ENCODE assay signal across 10 cellular contexts in the genomic region with DNA sequence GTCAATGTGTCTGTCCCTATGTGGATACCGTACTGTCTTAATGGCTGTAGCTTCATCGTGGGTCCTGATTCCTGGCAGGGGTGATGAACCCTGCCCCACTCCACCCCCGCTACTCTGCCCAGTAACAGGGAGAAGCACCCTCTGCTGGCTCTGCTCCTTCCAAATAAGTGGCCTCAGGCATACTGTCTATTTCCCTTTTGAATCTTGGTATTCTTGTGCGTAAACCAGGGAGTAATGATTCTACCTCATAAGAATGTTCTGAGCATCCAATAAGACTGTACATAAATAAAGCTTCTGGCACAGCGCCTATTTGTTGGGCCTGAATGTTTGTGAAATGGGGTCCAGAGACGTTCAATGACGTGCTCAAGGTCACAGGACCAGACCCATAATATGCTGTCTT. TPM values are rescaled to one million over a fixed set of nuclear protein-coding genes. Genes with fewer than 3 reads are reported as not detected.
DNase-seq lines count a peak whose midpoint lies in the region; ATAC-seq, FAIRE-seq and TF ChIP-seq lines count a peak whose summit lies in the region.
"Had no signal": no experiment of that assay in that cellular context is flagged by ENCODE, and none has a peak within 500 bp of the region (broad histone marks: within the 10 kb centered on the region; RNA-seq: fewer than 3 reads in every experiment).

No MANE protein-coding gene starts in this region.

- DNase-seq in PC-3, result peak; percentile 64
- no peak for DNase-seq in H1 (ENCODE audit: low read depth in 1 of 2, low spot score in 2 of 2)
- peak; percentile 63 for DNase-seq in HepG2 (ENCODE audit: low spot score)
- DNase-seq in tibial artery, result peak; percentile 51 to 73
- no peak for DNase-seq in Kasumi-1 (lab: John Stamatoyannopoulos, UW)
- DNase-seq in activated CD4-positive, alpha-beta memory T cell treated with anti-CD3 and anti-CD28 coated beads for 36 hours, result no peak
- DNase-seq: natural killer cell, NCI-H510A treated with DMSO at 0.1 percent for 48 hours had no signal

- BruUV-seq in PC-3 (replicated peaks; lab: Mats Ljungman, UMichigan) (no TSS peak), HepG2 (replicated peaks; lab: Mats Ljungman, UMichigan) (no TSS peak)

- CTCF ChIA-PET in PC-3 (lab: Charles Lee) (interaction anchor here (0.6 to 0.8 kb wide), 2 partner anchors 176 to 279 kb away, joined by 3 to 4 read pairs; a partner anchor contains a TSS), H1 (lab: Charles Lee; ENCODE audit: partially characterized antibody) (interaction anchor here (0.7 to 25.1 kb wide), 6 partner anchors 10 to 282 kb away, joined by 3 to 917 read pairs (median 22); a partner anchor contains a TSS), HepG2 (lab: Yijun Ruan, JAX; ENCODE audit: low intra/inter-chr PET ratio, low total read pairs) (no interaction called here)
- CTCF ChIA-PET in activated CD4-positive, alpha-beta memory T cell treated with anti-CD3 and anti-CD28 coated beads for 36 hours (lab: Charles Lee), result interaction anchor here (1.4 kb wide), 1 partner anchor 791 kb away, joined by 3 read pairs; no protein-coding TSS in a partner anchor

- H3K79me1 ChIP-seq in H1 (ENCODE audit: low read depth, low read length), result no peaks in the 10 kb centered on the region

- TF ChIP-seq RAD21 in H1 (IDR thresholded peaks at IDR 0.05 in 1 of 2, conservative IDR thresholded peaks at IDR 0.05 in 1 of 2; ENCODE audit: low read depth in 2 of 2, low read length in 2 of 2) (0 out of 4 replicates have a peak, but pooled peaks of 1 of the 2 experiments have one; percentile 8), HepG2 (CRISPR knock-in tag; IDR thresholded peaks at IDR 0.05) (no peak)

- peak; percentile 49 for ATAC-seq in PC-3
- peak; percentile 16; the same call in 2 of the 3 replicates for ATAC-seq in HepG2
- ATAC-seq in GM18867 (IDR thresholded peaks at IDR 0.05; ENCODE audit: unreplicated experiment), result no peak
- no peak for ATAC-seq in HG03342 (IDR thresholded peaks at IDR 0.05; ENCODE audit: unreplicated experiment)
- ATAC-seq: natural killer cell had no signal

- no peak overlapping the region for H2AK5ac ChIP-seq in H1 (ENCODE audit: low read depth, low read length)

- H3K9me3 ChIP-seq in PC-3 (ENCODE audit: low read length) (no peaks in the 10 kb centered on the region), H1 (ENCODE audit: insufficient read depth in 2 of 2, low read depth in 1 of 2, low read length in 1 of 2) (no peaks in the 10 kb centered on the region), HepG2 (ENCODE audit: low read length) (no peaks in the 10 kb centered on the region), tibial artery (no peaks in the 10 kb centered on the region)

- no peak overlapping the region for H3K27ac ChIP-seq in PC-3 (ENCODE audit: low read length)
- H3K27ac ChIP-seq in H1 (ENCODE audit: low read depth, low read length), result no peak overlapping the region
- H3K27ac ChIP-seq in HepG2 (ENCODE audit: extremely low read length, insufficient read depth, low read length), result peak overlapping the region; percentile 49
- peak overlapping the region; percentile 80 to 86 for H3K27ac ChIP-seq in tibial artery

- no peaks in the 10 kb centered on the region for H4K20me1 ChIP-seq in PC-3 (ENCODE audit: low read length)
- H4K20me1 ChIP-seq in H1 (replicated peaks in 1 of 2; ENCODE audit: control insufficient read depth in 1 of 2, insufficient read depth in 2 of 2, low read length in 2 of 2), result no peaks in the 10 kb centered on the region
- no peaks in the 10 kb centered on the region for H4K20me1 ChIP-seq in HepG2 (ENCODE audit: insufficient read depth, low read length)

- no peak for TF ChIP-seq POLR2A in H1 (IDR thresholded peaks at IDR 0.05; ENCODE audit: control extremely low read depth in 1 of 2, low read depth in 2 of 2, low read length in 2 of 2)
- no peak for TF ChIP-seq POLR2A in HepG2 (IDR thresholded peaks at IDR 0.05; ENCODE audit: insufficient read depth in 1 of 2, low read depth in 2 of 2, low read length in 2 of 2)

- no peaks in the 10 kb centered on the region for H3K23me2 ChIP-seq in H1 (ENCODE audit: low read depth, low read length)

- H3K9ac ChIP-seq in PC-3 (ENCODE audit: low read length) (no peak overlapping the region), H1 (replicated peaks in 1 of 4; ENCODE audit: extremely low read depth in 1 of 4, low read depth in 3 of 4, low read length in 3 of 4) (no peak overlapping the region), HepG2 (ENCODE audit: insufficient read depth, low read depth, low read length) (no peak overlapping the region)

- no peak overlapping the region for H2BK20ac ChIP-seq in H1 (ENCODE audit: low read length)

- H3K36me3 Mint-ChIP-seq in activated CD4-positive, alpha-beta memory T cell treated with anti-CD3 and anti-CD28 coated beads for 36 hours, result no peaks in the 10 kb centered on the region
- H3K36me3 Mint-ChIP-seq: natural killer cell had no signal

- TF ChIP-seq CTCF in PC-3 (conservative IDR thresholded peaks at IDR 0.05; ENCODE audit: low read depth, low read length), result peak; percentile 41
- no peak for TF ChIP-seq CTCF in H1 (IDR thresholded peaks at IDR 0.05; ENCODE audit: control extremely low read depth in 1 of 3, insufficient read depth in 1 of 3, low read depth in 1 of 3, low read length in 3 of 3)
- peak; percentile 59 for TF ChIP-seq CTCF in HepG2 (CRISPR knock-in tag; IDR thresholded peaks at IDR 0.05)
- no peak for TF ChIP-seq CTCF in tibial artery (IDR thresholded peaks at IDR 0.05)

- H2AFZ ChIP-seq in PC-3 (ENCODE audit: low read length) (peak overlapping the region; percentile 7; the same call in 1 of the 2 replicates), H1 (ENCODE audit: low read length) (no peak overlapping the region), HepG2 (ENCODE audit: low read length) (no peak overlapping the region)

- peak overlapping the region; percentile 35; the same call in 1 of the 2 replicates for H3K4me2 ChIP-seq in PC-3 (ENCODE audit: low read length)
- H3K4me2 ChIP-seq in H1 (ENCODE audit: insufficient read depth in 1 of 2, low read depth in 2 of 2, low read length in 2 of 2), result no peak overlapping the region
- H3K4me2 ChIP-seq in HepG2 (ENCODE audit: low read depth, low read length), result peak overlapping the region; percentile 64

- H3K4me3 ChIP-seq in PC-3 (ENCODE audit: low read length) (no peak overlapping the region), H1 (ENCODE audit: extremely low read depth in 1 of 4, insufficient read depth in 2 of 4, low read depth in 3 of 4, low read length in 4 of 4) (no peak overlapping the region), HepG2 (replicated peaks in 1 of 3; ENCODE audit: insufficient read depth in 1 of 3, low read depth in 2 of 3, low read length in 3 of 3) (peak overlapping the region in 1 of 3 experiments; percentile 41; a peak in 2 of 6 replicates), tibial artery (peak overlapping the region in 1 of 2 donors; percentile 36)

- FAIRE-seq in H1 (lab: Jason Lieb, UNC) (no peak), HepG2 (lab: Jason Lieb, UNC) (peak; percentile 53)

- peaks cover 6% of the 10 kb centered on the region for H3K4me1 Mint-ChIP-seq in activated CD4-positive, alpha-beta memory T cell treated with anti-CD3 and anti-CD28 coated beads for 36 hours (ENCODE audit: low read depth)

- H3K27me3 ChIP-seq in PC-3 (ENCODE audit: low read length), result no peaks in the 10 kb centered on the region
- no peaks in the 10 kb centered on the region for H3K27me3 ChIP-seq in H1 (replicated peaks in 1 of 4; ENCODE audit: control insufficient read depth in 3 of 4, extremely low read depth in 1 of 4, insufficient read depth in 3 of 4, low read length in 3 of 4)
- H3K27me3 ChIP-seq in HepG2 (ENCODE audit: control insufficient read depth in 1 of 2, insufficient read depth in 2 of 2, low read length in 2 of 2), result no peaks in the 10 kb centered on the region
- H3K27me3 ChIP-seq in tibial artery, result no peaks in the 10 kb centered on the region

- no peak overlapping the region for H4K8ac ChIP-seq in H1 (ENCODE audit: extremely low read depth, insufficient read depth, low read length)

- TF ChIP-seq EP300 in H1 (IDR thresholded peaks at IDR 0.05; ENCODE audit: borderline replicate concordance in 1 of 2, low read depth in 2 of 2, low read length in 2 of 2) (no peak), HepG2 (IDR thresholded peaks at IDR 0.05; ENCODE audit: low read depth in 2 of 2, low read length in 2 of 2) (no peak), HepG2 (CRISPR knock-in tag; IDR thresholded peaks at IDR 0.05; ENCODE audit: borderline replicate concordance) (no peak)

- H4K5ac ChIP-seq in H1 (ENCODE audit: insufficient read length, low read depth, low read length), result no peak overlapping the region

- H3K56ac ChIP-seq in H1 (replicated peaks; ENCODE audit: insufficient read length, low read depth, low read length), result no peak overlapping the region

- H3K27me3 Mint-ChIP-seq in activated CD4-positive, alpha-beta memory T cell treated with anti-CD3 and anti-CD28 coated beads for 36 hours, result peaks cover 7% of the 10 kb centered on the region

- no peak overlapping the region for H3K4ac ChIP-seq in H1 (replicated peaks; ENCODE audit: insufficient read length, low read depth, low read length)

- 88% methylated on average over 7 of the region's 7 CpGs; no CpG with 5 or more reads in 1 of the 2 experiments for WGBS in H1 (ENCODE audit: extremely low coverage in 1 of 2, insufficient coverage in 1 of 2, insufficient read length in 1 of 2, insufficient replicate concordance in 2 of 2, low coverage in 1 of 2, low lambda C conversion rate in 2 of 2, missing lambda C conversion rate in 1 of 2), 2 experiments
- WGBS in HepG2 (ENCODE audit: low lambda C conversion rate), result 4% methylated on average over 7 of the region's 7 CpGs

- intact Hi-C loops in PC-3 (cut with micrococcal nuclease) (no loop called here), HepG2 (cut with micrococcal nuclease; ENCODE audit: unreplicated experiment) (loop anchor here (2.0 kb wide), 1 partner anchor 26 kb away; no protein-coding TSS in a partner anchor), tibial artery (cut with DNase I; ENCODE audit: low total_unique reads) (no loop called here)
- intact Hi-C loops in activated CD4-positive, alpha-beta memory T cell treated with anti-CD3 and anti-CD28 coated beads for 36 hours (cut with micrococcal nuclease), result no loop called here

- no peak overlapping the region for H3K14ac ChIP-seq in H1 (ENCODE audit: insufficient read length)

- no peak overlapping the region for H2BK12ac ChIP-seq in H1 (ENCODE audit: low read depth, low read length)

- no peaks in the 10 kb centered on the region for H3K9me2 ChIP-seq in PC-3 (replicated peaks; ENCODE audit: low read length)

- H3K79me2 ChIP-seq in PC-3 (ENCODE audit: low read length) (no peaks in the 10 kb centered on the region), H1 (ENCODE audit: control insufficient read depth in 1 of 2, insufficient read depth in 2 of 2, low read length in 2 of 2) (no peaks in the 10 kb centered on the region), HepG2 (ENCODE audit: insufficient read depth, low read length) (no peaks in the 10 kb centered on the region)

- H3K4me1 ChIP-seq in PC-3 (ENCODE audit: insufficient read depth, low read length) (peaks cover 26% of the 10 kb centered on the region), H1 (replicated peaks in 1 of 4; ENCODE audit: control insufficient read depth in 3 of 4, insufficient read depth in 4 of 4, low read length in 3 of 4) (peaks cover 0 to 2% (median 0%) of the 10 kb centered on the region in 4 experiments; a peak in 2 of 7 replicates), HepG2 (ENCODE audit: insufficient read depth, low read length) (peaks cover 61% of the 10 kb centered on the region), tibial artery (peaks cover 0 to 75% (median 52%) of the 10 kb centered on the region in 4 donors)

- H3K36me3 ChIP-seq in PC-3 (ENCODE audit: low read depth, low read length) (no peaks in the 10 kb centered on the region), H1 (ENCODE audit: control insufficient read depth in 2 of 4, insufficient read depth in 4 of 4, low read length in 3 of 4) (no peaks in the 10 kb centered on the region), HepG2 (replicated peaks in 1 of 2; ENCODE audit: control insufficient read depth in 1 of 2, insufficient read depth in 2 of 2, low read length in 2 of 2) (no peaks in the 10 kb centered on the region), tibial artery (no peaks in the 10 kb centered on the region)

- in situ Hi-C loops in HepG2 (cut with HindIII; ENCODE audit: extremely low pct_ligation_motif_present, low pct_unique_long_range_greater_than_20kb), result no loop called here

- peaks cover 2% of the 10 kb centered on the region for H3K9me3 Mint-ChIP-seq in activated CD4-positive, alpha-beta memory T cell treated with anti-CD3 and anti-CD28 coated beads for 36 hours
- H3K9me3 Mint-ChIP-seq: natural killer cell had no signal

- H3K27ac Mint-ChIP-seq in activated CD4-positive, alpha-beta memory T cell treated with anti-CD3 and anti-CD28 coated beads for 36 hours, result no peak overlapping the region
- H3K27ac Mint-ChIP-seq: natural killer cell had no signal

- no peak overlapping the region for H2BK5ac ChIP-seq in H1 (ENCODE audit: low read depth, low read length)

- no peak overlapping the region for H2BK120ac ChIP-seq in H1 (replicated peaks; ENCODE audit: low read depth, low read length)

- no peak overlapping the region for H2BK15ac ChIP-seq in H1 (ENCODE audit: low read length)

- POLR2A ChIA-PET in PC-3 (lab: Charles Lee; ENCODE audit: unreplicated experiment), result no interaction called here
- POLR2A ChIA-PET in H1 (lab: Charles Lee; ENCODE audit: partially characterized antibody), result interaction anchor here (0.6 to 1.8 kb wide), 2 partner anchors 55 to 82 kb away, joined by 3 to 5 read pairs; a partner anchor contains a TSS
- POLR2A ChIA-PET in HepG2 (lab: Yijun Ruan, JAX), result interaction anchor here (0.9 to 2.4 kb wide), 7 partner anchors 25 to 253 kb away, joined by 3 to 37 read pairs (median 4); a partner anchor contains a TSS
- POLR2A ChIA-PET in activated CD4-positive, alpha-beta memory T cell treated with anti-CD3 and anti-CD28 coated beads for 36 hours (lab: Charles Lee), result no interaction called here

- H3K23ac ChIP-seq in H1 (ENCODE audit: insufficient read length), result no peak overlapping the region

- no peak overlapping the region for H3K18ac ChIP-seq in H1 (ENCODE audit: extremely low read depth, low read length)

- H3K4me3 Mint-ChIP-seq in activated CD4-positive, alpha-beta memory T cell treated with anti-CD3 and anti-CD28 coated beads for 36 hours, result no peak overlapping the region
- H3K4me3 Mint-ChIP-seq: natural killer cell had no signal

- H4K91ac ChIP-seq in H1 (replicated peaks; ENCODE audit: insufficient read length, low read length), result no peak overlapping the region

- no peaks in the 10 kb centered on the region for H3F3A ChIP-seq in PC-3 (ENCODE audit: low read length, unreplicated experiment)

RNA-seq across cellular contexts. Expression of a gene that starts 35.2 kb away (rescaled TPM):
- total RNA-seq in PC-3 (2014; rRNA removed) (63.4 and 122 TPM in 2 replicates), HepG2 (2016; rRNA removed; fragmentation: Illumina TruSeq; extraction: Trizol) (42.8 and 63.1 TPM in 2 replicates)
- 98.4 and 103 TPM in 2 replicates for total RNA-seq in H1 (2021; fragmentation: NEBNext Ultra II Directional; extraction: Animal tissue kit (Norgen Biotek cat#: 25700))
- polyA plus RNA-seq in H1 (2011; rRNA removed) (35.5 and 35.6 TPM in 2 replicates), HepG2 (2011; rRNA removed) (9.6 and 10.1 TPM in 2 replicates)
- polyA plus RNA-seq in H1 (2011; cell fraction: cytosol; rRNA removed), result 50.7 TPM
- polyA plus RNA-seq in H1 (2011; cell fraction: nucleus; rRNA removed), result 62.1 TPM
- 84.7 to 113 TPM (median 86.9 TPM) in 4 replicates for polyA plus RNA-seq in H1 (2012, experiment 1 of 2)
- 26.2 TPM for polyA plus RNA-seq in H1 (2012, experiment 2 of 2)
- polyA plus RNA-seq in H1 (2013, experiment 1 of 2), result 52.8 TPM
- 49.7 TPM for polyA plus RNA-seq in H1 (2013, experiment 2 of 2)
- polyA minus RNA-seq in H1 (2011; rRNA and poly(A)+ RNA removed), result 72.5 and 80.6 TPM in 2 replicates
- polyA minus RNA-seq in H1 (2011; cell fraction: cytosol; rRNA and poly(A)+ RNA removed), result 41.7 TPM
- 115 TPM for polyA minus RNA-seq in H1 (2011; cell fraction: nucleus; rRNA and poly(A)+ RNA removed)
- 8.1 and 8.4 TPM in 2 replicates for total RNA-seq in HepG2 (2016; cell fraction: cytosol; rRNA removed; fragmentation: Illumina TruSeq; extraction: Trizol; ENCODE audit: low read depth)
- total RNA-seq in HepG2 (2016; cell fraction: insoluble cytoplasmic fraction; rRNA removed; fragmentation: Illumina TruSeq; extraction: Trizol), result 40.9 and 54.3 TPM in 2 replicates
- 18.5 and 19.2 TPM in 2 replicates for total RNA-seq in HepG2 (2016; cell fraction: membrane; rRNA removed; fragmentation: Illumina TruSeq; extraction: Trizol)
- 56.4 and 60.8 TPM in 2 replicates for total RNA-seq in HepG2 (2016; cell fraction: nucleus; rRNA removed; fragmentation: Illumina TruSeq; extraction: Trizol)
- polyA plus RNA-seq in HepG2 (2011; cell fraction: cytosol; rRNA removed), result 6.4 and 7.9 TPM in 2 replicates
- polyA plus RNA-seq in HepG2 (2011; cell fraction: nucleus; rRNA removed), result 42.7 and 43.4 TPM in 2 replicates
- polyA plus RNA-seq in HepG2 (2012), result 19.4 and 21.9 TPM in 2 replicates
- polyA plus RNA-seq in HepG2 (2016; cell fraction: cytosol; fragmentation: Illumina TruSeq; extraction: Trizol; ENCODE audit: low read depth), result 4.7 and 5.0 TPM in 2 replicates
- polyA plus RNA-seq in HepG2 (2016; cell fraction: insoluble cytoplasmic fraction; fragmentation: Illumina TruSeq; extraction: Trizol; ENCODE audit: low read depth), result 61.3 and 68.4 TPM in 2 replicates
- polyA plus RNA-seq in HepG2 (2016; cell fraction: membrane; fragmentation: Illumina TruSeq; extraction: Trizol; ENCODE audit: low read depth), result 9.5 and 10.5 TPM in 2 replicates
- 105 and 109 TPM in 2 replicates for polyA plus RNA-seq in HepG2 (2016; cell fraction: nucleus; fragmentation: Illumina TruSeq; extraction: Trizol; ENCODE audit: insufficient read depth, low read depth)
- polyA minus RNA-seq in HepG2 (2011; rRNA and poly(A)+ RNA removed; ENCODE audit: low replicate concordance), result 23.3 and 120 TPM in 2 replicates
- 7.5 and 8.1 TPM in 2 replicates for polyA minus RNA-seq in HepG2 (2011; cell fraction: cytosol; rRNA and poly(A)+ RNA removed)
- 51.4 and 55.3 TPM in 2 replicates for polyA minus RNA-seq in HepG2 (2011; cell fraction: nucleus; rRNA and poly(A)+ RNA removed)
- total RNA-seq in activated CD4-positive, alpha-beta memory T cell treated with anti-CD3 and anti-CD28 coated beads for 36 hours, result 10 to 100 TPM; 78.0 to 78.5 TPM

Comparison
In these comparisons a context has a peak if more than half of its experiments do, and no peak if none do; other contexts are left out.
1. ATAC-seq: peak in PC-3 (single experiment) and HepG2 (single experiment); none in GM18867 (single experiment) and HG03342 (single experiment).
2. DNase-seq: peak in PC-3 (single experiment), HepG2 (single experiment) and tibial artery (2 of 2); none in H1 (0 of 2), Kasumi-1 (0 of 2) and activated CD4-positive, alpha-beta memory T cell treated with anti-CD3 and anti-CD28 coated beads for 36 hours (single experiment).
3. H3K27ac ChIP-seq: peak in HepG2 (single experiment) and tibial artery (2 of 2); none in PC-3 (single experiment) and H1 (single experiment).
4. H3K4me2 ChIP-seq: peak in PC-3 (single experiment) and HepG2 (single experiment); none in H1 (0 of 2).
5. CTCF ChIP-seq: peak in PC-3 (single experiment) and HepG2 (single experiment); none in H1 (0 of 3) and tibial artery (0 of 2).
6. POLR2A ChIA-PET loops: an anchor here in H1 (0.6 to 1.8 kb wide) and HepG2 (0.9 to 2.4 kb wide); none called in PC-3 and activated CD4-positive, alpha-beta memory T cell treated with anti-CD3 and anti-CD28 coated beads for 36 hours.